In the genomic region with DNA sequence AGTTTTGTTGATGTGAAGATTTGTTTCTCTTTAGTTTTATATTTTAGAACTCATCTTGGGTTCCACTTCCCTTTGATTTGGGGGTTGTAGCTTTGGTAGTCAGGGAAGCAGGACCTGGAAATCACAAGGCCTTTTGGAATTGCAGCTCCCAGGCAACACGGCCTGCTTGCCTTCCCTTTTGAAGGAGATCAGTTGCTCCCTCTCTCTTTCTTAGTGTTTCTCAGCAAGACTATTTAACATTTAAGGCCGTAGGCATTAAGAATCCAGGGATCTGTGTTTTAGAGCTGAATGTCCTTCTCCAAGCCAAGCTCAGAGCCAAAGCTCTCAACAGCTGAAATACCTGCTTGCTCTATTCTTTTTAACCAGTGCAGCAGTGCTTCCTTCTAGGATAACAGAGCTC, we compare ENCODE assay signal across 13 cellular contexts.
"Had no signal": no experiment of that assay in that cellular context is flagged by ENCODE, and none has a peak within 500 bp of the region (broad histone marks: within the 10 kb centered on the region; RNA-seq: fewer than 3 reads in every experiment).

No MANE protein-coding gene starts in this region.

- H3K4me1 ChIP-seq: adrenal gland, uterus had no signal

- H3K4me3 ChIP-seq: adrenal gland, ovary, uterus had no signal

- H3K27ac Mint-ChIP-seq: effector memory CD8-positive, alpha-beta T cell; stimulated activated naive CD8-positive, alpha-beta T cell treated with anti-CD3 and anti-CD28 coated beads, Interleukin-15, amount 100 ng/mL, for 72 hours had no signal

- H3K9me3 ChIP-seq: adrenal gland, ovary, uterus had no signal

- H3K9me3 Mint-ChIP-seq: stimulated activated naive CD8-positive, alpha-beta T cell treated with anti-CD3 and anti-CD28 coated beads, Interleukin-15, amount 100 ng/mL, for 72 hours had no signal

- ATAC-seq: effector memory CD8-positive, alpha-beta T cell; left colon; stimulated activated naive CD8-positive, alpha-beta T cell treated with anti-CD3 and anti-CD28 coated beads, Interleukin-15, amount 100 ng/mL, for 72 hours had no signal

- DNase-seq: activated naive CD4-positive, alpha-beta T cell treated with anti-CD3 and anti-CD28 coated beads, Interleukin-2, amount 50 U/mL, for 16 hours; activated T-cell treated with anti-CD3 and anti-CD28 coated beads, Interleukin-2, amount 50 U/mL, for 1 hour; adrenal gland; effector memory CD8-positive, alpha-beta T cell; erythroblast; hippocampal formation; left colon; ovary; stimulated activated CD4-positive, alpha-beta T cell treated with anti-CD3 and anti-CD28 coated beads, Interleukin-4, amount 100 ng/mL, for 4 hours; stimulated activated naive CD8-positive, alpha-beta T cell treated with anti-CD3 and anti-CD28 coated beads, Interleukin-15, amount 100 ng/mL, for 72 hours; T-helper 2 cell; uterus had no signal

- H3K27ac ChIP-seq: adrenal gland, ovary, uterus had no signal

- H3K4me3 Mint-ChIP-seq: central memory CD8-positive, alpha-beta T cell; effector memory CD8-positive, alpha-beta T cell; stimulated activated naive CD8-positive, alpha-beta T cell treated with anti-CD3 and anti-CD28 coated beads, Interleukin-15, amount 100 ng/mL, for 72 hours had no signal

- H3K4me1 Mint-ChIP-seq: central memory CD8-positive, alpha-beta T cell; stimulated activated naive CD8-positive, alpha-beta T cell treated with anti-CD3 and anti-CD28 coated beads, Interleukin-15, amount 100 ng/mL, for 72 hours had no signal

- H3K27me3 Mint-ChIP-seq: central memory CD8-positive, alpha-beta T cell; effector memory CD8-positive, alpha-beta T cell had no signal

- H3K36me3 ChIP-seq: adrenal gland, ovary, uterus had no signal

- H3K27me3 ChIP-seq: adrenal gland, ovary, uterus had no signal
